ENCODE assay signal across 8 cellular contexts in the genomic region with DNA sequence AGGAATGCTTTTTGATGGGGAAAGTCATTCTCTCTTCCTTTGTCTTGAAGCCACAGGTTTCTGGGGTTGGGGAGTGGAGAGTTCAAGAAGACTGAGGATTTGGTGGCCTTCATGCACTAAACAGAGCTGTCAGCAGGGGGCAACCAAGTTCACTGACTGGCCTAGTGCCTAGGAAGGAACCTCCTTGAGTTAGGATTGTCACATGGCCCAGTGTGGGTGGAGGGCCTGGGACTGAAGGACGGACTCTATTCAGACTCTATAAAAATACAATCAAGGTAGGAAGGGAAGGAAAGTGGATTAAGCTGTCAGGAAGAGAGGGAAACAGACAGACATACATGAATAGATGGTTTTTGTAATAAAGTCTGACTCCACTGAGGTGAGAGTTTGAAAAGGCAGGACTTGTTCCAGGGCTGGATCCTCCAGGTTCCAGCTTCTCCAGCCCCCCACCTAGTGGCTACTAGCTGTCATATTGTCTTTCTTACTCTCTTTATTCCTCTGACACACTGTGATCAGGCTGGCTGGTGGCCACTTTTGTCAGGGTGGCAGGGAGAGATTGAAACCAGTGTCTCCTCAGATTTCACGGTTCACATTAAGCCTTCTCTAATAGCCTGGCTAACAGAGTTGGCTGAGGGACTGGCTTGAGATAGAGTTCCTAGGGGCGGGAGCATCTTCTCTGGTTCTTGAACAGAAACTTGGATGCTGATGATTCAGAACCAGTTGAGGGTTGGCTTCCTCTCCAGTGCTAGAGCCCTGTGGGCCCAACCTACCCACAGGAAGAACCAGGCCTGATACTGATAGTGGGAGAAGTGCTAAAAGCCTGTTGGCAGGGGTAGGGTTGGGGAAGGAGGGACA. TPM values are rescaled to one million over a fixed set of nuclear protein-coding genes. Genes with fewer than 3 reads are reported as not detected.
DNase-seq lines count a peak whose midpoint lies in the region; ATAC-seq and TF ChIP-seq lines count a peak whose summit lies in the region.

No MANE protein-coding gene starts in this region.

- intact Hi-C loops in CD14-positive monocyte (cut with micrococcal nuclease) = loop anchor here in 1 of 2 donors (1.0 to 2.0 kb wide), 4 partner anchors 8 to 43 kb away; a partner anchor contains a TSS
- intact Hi-C loops in activated CD8-positive, alpha-beta T cell treated with anti-CD3 and anti-CD28 coated beads for 36 hours (cut with micrococcal nuclease) = loop anchor here (2.0 to 5.0 kb wide), 2 partner anchors 45 to 111 kb away; no protein-coding TSS in a partner anchor

- H3K36me3 ChIP-seq in effector memory CD4-positive, alpha-beta T cell (ENCODE audit: control insufficient read depth, insufficient read depth, low read length) = peaks cover 19% of the 10 kb centered on the region

- H3K36me3 Mint-ChIP-seq in CD14-positive monocyte (peaks cover 43 to 60% of the 10 kb centered on the region in 2 donors), memory B cell (peaks cover 11% of the 10 kb centered on the region)
- H3K36me3 Mint-ChIP-seq in activated CD8-positive, alpha-beta T cell treated with anti-CD3 and anti-CD28 coated beads for 36 hours (ENCODE audit: low read depth) = peaks cover 61% of the 10 kb centered on the region

- TF ChIP-seq CTCF in CD14-positive monocyte (IDR thresholded peaks at IDR 0.05) = peak; percentile 93
- TF ChIP-seq CTCF in activated CD8-positive, alpha-beta T cell treated with anti-CD3 and anti-CD28 coated beads for 36 hours (IDR thresholded peaks at IDR 0.05) = peak; percentile 98

- no peaks in the 10 kb centered on the region for H3K9me3 ChIP-seq in effector memory CD4-positive, alpha-beta T cell (ENCODE audit: control insufficient read depth, low read length)

- peaks cover 50% of the 10 kb centered on the region for H3K4me1 ChIP-seq in effector memory CD4-positive, alpha-beta T cell (ENCODE audit: control insufficient read depth, insufficient read depth, low read length, poor library complexity, severe bottlenecking)

- H3K27ac Mint-ChIP-seq in CD14-positive monocyte (peak overlapping the region; percentile 96 to 100 (median 99)), memory B cell (peak overlapping the region; percentile 72)
- peak overlapping the region; percentile 92 for H3K27ac Mint-ChIP-seq in activated CD8-positive, alpha-beta T cell treated with anti-CD3 and anti-CD28 coated beads for 36 hours

- H3K4me3 Mint-ChIP-seq in CD14-positive monocyte (peak overlapping the region; percentile 53 to 81), memory B cell (peak overlapping the region; percentile 64)
- peak overlapping the region; percentile 23 for H3K4me3 Mint-ChIP-seq in activated CD8-positive, alpha-beta T cell treated with anti-CD3 and anti-CD28 coated beads for 36 hours

- H3K27ac ChIP-seq in effector memory CD4-positive, alpha-beta T cell (ENCODE audit: insufficient read depth, low read length, poor library complexity, severe bottlenecking) = peak overlapping the region; percentile 94

- POLR2A ChIA-PET in activated CD8-positive, alpha-beta T cell treated with anti-CD3 and anti-CD28 coated beads for 36 hours (lab: Charles Lee) = interaction anchor here (1.1 to 19.5 kb wide), 3 partner anchors 12 to 53 kb away, joined by 3 to 284 read pairs (median 53); a partner anchor contains a TSS

- H3K4me3 ChIP-seq in effector memory CD4-positive, alpha-beta T cell (ENCODE audit: insufficient read depth, low read depth, low read length, poor library complexity, severe bottlenecking) = no peak overlapping the region

- H3K4me1 Mint-ChIP-seq in CD14-positive monocyte (peaks cover 63% of the 10 kb centered on the region), memory B cell (peaks cover 37% of the 10 kb centered on the region)
- H3K4me1 Mint-ChIP-seq in activated CD8-positive, alpha-beta T cell treated with anti-CD3 and anti-CD28 coated beads for 36 hours (ENCODE audit: low read depth) = peaks cover 54% of the 10 kb centered on the region

- DNase-seq in CD14-positive monocyte (ENCODE audit: low spot score) = peak; percentile 92
- peak; percentile 88 for DNase-seq in HCEC 1CT
- DNase-seq in NCI-H82 (lab: John Stamatoyannopoulos, UW) = peak; percentile 91
- peak; percentile 84 for DNase-seq in activated CD8-positive, alpha-beta T cell treated with anti-CD3 and anti-CD28 coated beads for 36 hours
- DNase-seq in effector memory CD4-positive, alpha-beta T cell = peak; percentile 65 to 75 (median 72)
- DNase-seq in memory B cell (ENCODE audit: low spot score in 2 of 2) = peak; percentile 78 to 83
- peak in 2 of 3 experiments; percentile 67 to 80 for DNase-seq in stimulated activated CD4-positive, alpha-beta T cell treated with anti-CD3 and anti-CD28 coated beads, TNF-alpha, amount 100 ng/mL, for 24 hours (ENCODE audit: low read depth in 3 of 3)

- peak; percentile 63 for ATAC-seq in activated CD8-positive, alpha-beta T cell treated with anti-CD3 and anti-CD28 coated beads for 36 hours
- ATAC-seq in memory B cell (ENCODE audit: low read depth) (peak; percentile 61), HG02678 (IDR thresholded peaks at IDR 0.05; ENCODE audit: unreplicated experiment) (no peak)

- H3K9me3 Mint-ChIP-seq in CD14-positive monocyte (peaks cover 0 to 2% (median 0%) of the 10 kb centered on the region in 7 donors), memory B cell (no peaks in the 10 kb centered on the region)
- no peaks in the 10 kb centered on the region for H3K9me3 Mint-ChIP-seq in activated CD8-positive, alpha-beta T cell treated with anti-CD3 and anti-CD28 coated beads for 36 hours

- H3K27me3 ChIP-seq in effector memory CD4-positive, alpha-beta T cell (replicated peaks; ENCODE audit: control insufficient read depth, insufficient read depth, low read length, poor library complexity, severe bottlenecking) = no peaks in the 10 kb centered on the region

- H3K27me3 Mint-ChIP-seq in CD14-positive monocyte (ENCODE audit: low read depth in 3 of 3) = peaks cover 0 to 2% (median 0%) of the 10 kb centered on the region in 3 donors
- no peaks in the 10 kb centered on the region for H3K27me3 Mint-ChIP-seq in activated CD8-positive, alpha-beta T cell treated with anti-CD3 and anti-CD28 coated beads for 36 hours
- no peaks in the 10 kb centered on the region for H3K27me3 Mint-ChIP-seq in memory B cell

- CTCF ChIA-PET in activated CD8-positive, alpha-beta T cell treated with anti-CD3 and anti-CD28 coated beads for 36 hours (lab: Charles Lee) = interaction anchor here (0.7 to 8.9 kb wide), 39 partner anchors 11 to 279 kb away, joined by 3 to 282 read pairs (median 4); a partner anchor contains a TSS

RNA-seq across cellular contexts. Expression of a gene that starts 4.1 kb away (rescaled TPM):
- 1,000 to 10,000 TPM; 1,706 to 1,744 TPM for polyA plus RNA-seq in CD14-positive monocyte
- 100 to 1,000 TPM; 309 to 316 TPM for total RNA-seq in activated CD8-positive, alpha-beta T cell treated with anti-CD3 and anti-CD28 coated beads for 36 hours

RNA-seq across cellular contexts. Expression of a gene that starts 30.6 kb away (rescaled TPM):
- 10 to 100 TPM; 48.0 to 52.1 TPM for polyA plus RNA-seq in CD14-positive monocyte
- total RNA-seq in activated CD8-positive, alpha-beta T cell treated with anti-CD3 and anti-CD28 coated beads for 36 hours = 10 to 100 TPM; 24.9 to 26.0 TPM

RNA-seq across cellular contexts. Expression of a gene that starts 41.8 kb away (rescaled TPM):
- 10 to 100 TPM in 1 of 2 donors, 1 to 10 TPM in 1; 8.2 to 10.9 TPM for polyA plus RNA-seq in CD14-positive monocyte
- 10 to 100 TPM; 32.8 to 33.7 TPM for total RNA-seq in activated CD8-positive, alpha-beta T cell treated with anti-CD3 and anti-CD28 coated beads for 36 hours

RNA-seq across cellular contexts. Expression of a gene that starts 42.0 kb away (rescaled TPM):
- 1,000 to 10,000 TPM; 2,617 to 4,047 TPM for polyA plus RNA-seq in CD14-positive monocyte
- 100 to 1,000 TPM; 324 to 344 TPM for total RNA-seq in activated CD8-positive, alpha-beta T cell treated with anti-CD3 and anti-CD28 coated beads for 36 hours
